22 cellular contexts compared by ENCODE assay signal in the genomic region with DNA sequence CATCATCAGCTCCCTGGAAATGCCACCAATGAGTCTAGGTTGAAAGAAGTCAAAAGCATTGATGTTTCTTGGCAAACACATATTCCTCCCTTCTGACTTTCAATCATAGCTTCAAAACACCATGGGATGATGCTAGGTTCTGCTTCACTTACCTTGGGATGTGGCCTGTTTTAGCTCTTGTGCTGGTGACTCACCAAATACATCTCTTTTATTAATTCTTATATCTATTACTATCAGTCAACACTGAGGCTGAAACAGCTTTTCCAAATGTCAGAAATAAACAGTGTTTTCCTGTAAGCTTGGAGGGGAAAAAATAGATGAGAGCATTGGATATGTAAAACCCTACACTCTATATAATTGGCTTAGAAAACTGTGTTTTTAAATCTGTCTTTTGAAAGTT.
A peak's percentile ranks its signal among the peaks of the same experiment; 100 is the strongest.
DNase-seq lines count a peak whose midpoint lies in the region; ATAC-seq, FAIRE-seq and TF ChIP-seq lines count a peak whose summit lies in the region.
"Had no signal": no experiment of that assay in that cellular context is flagged by ENCODE, and none has a peak within 500 bp of the region (broad histone marks: within the 10 kb centered on the region; RNA-seq: fewer than 3 reads in every experiment).

No MANE protein-coding gene starts in this region.

- no peaks in the 10 kb centered on the region for H3K36me3 ChIP-seq in adipocyte (ENCODE audit: control insufficient read depth, insufficient read depth, low read length, severe bottlenecking)
- H3K36me3 ChIP-seq in heart right ventricle = no peaks in the 10 kb centered on the region
- no peaks in the 10 kb centered on the region for H3K36me3 ChIP-seq in H7 (replicated peaks; ENCODE audit: control insufficient read depth, insufficient read depth, low read length)
- H3K36me3 ChIP-seq: Peyer's patch, SJCRH30 had no signal

- no peak overlapping the region for H3K4me3 ChIP-seq in adipocyte (ENCODE audit: low read length)
- H3K4me3 ChIP-seq in heart right ventricle = no peak overlapping the region
- H3K4me3 ChIP-seq in H7 (ENCODE audit: insufficient read depth, low read depth, low read length) = no peak overlapping the region
- H3K4me3 ChIP-seq: Peyer's patch, SJCRH30 had no signal

- ATAC-seq in heart right ventricle = no peak
- ATAC-seq: CD8-positive, alpha-beta T cell had no signal

- TF ChIP-seq CTCF in heart right ventricle (IDR thresholded peaks at IDR 0.05) = no peak

- intact Hi-C loops in heart right ventricle (cut with DNase I) = loop anchor here in 2 of 10 donors (10.0 kb wide), 1 partner anchor 448 kb away; no protein-coding TSS in a partner anchor

- H3K27me3 ChIP-seq in adipocyte (replicated peaks; ENCODE audit: control insufficient read depth, insufficient read depth, low read length) = no peaks in the 10 kb centered on the region
- H3K27me3 ChIP-seq in heart right ventricle = no peaks in the 10 kb centered on the region
- no peaks in the 10 kb centered on the region for H3K27me3 ChIP-seq in H7 (ENCODE audit: control insufficient read depth, insufficient read depth, low read length)
- H3K27me3 ChIP-seq: Peyer's patch, SJCRH30 had no signal

- H3K27ac ChIP-seq in heart right ventricle = no peak overlapping the region
- H3K27ac ChIP-seq: 22Rv1, Peyer's patch, SJCRH30 had no signal

- H3K4me1 ChIP-seq in adipocyte (ENCODE audit: control insufficient read depth, insufficient read depth, low read length) (peaks cover 53% of the 10 kb centered on the region), heart right ventricle (peaks cover 0 to 16% (median 0%) of the 10 kb centered on the region in 9 donors)
- H3K4me1 ChIP-seq: Peyer's patch had no signal

- TF ChIP-seq POLR2A in GM12891 (IDR thresholded peaks at IDR 0.05; ENCODE audit: low read depth, low read length) = no peak

- FAIRE-seq in GM12891 (lab: Jason Lieb, UNC) = no peak

- no peak overlapping the region for H3K9ac ChIP-seq in adipocyte (ENCODE audit: low read length)

- peak; percentile 17 for DNase-seq in DMS53 (lab: John Stamatoyannopoulos, UW)
- DNase-seq in DMS53 treated with DMSO at 0.1 percent for 48 hours (lab: John Stamatoyannopoulos, UW; ENCODE audit: unreplicated experiment) = no peak
- peak; percentile 17 for DNase-seq in adipocyte (ENCODE audit: low read depth)
- peak; percentile 38 for DNase-seq in iris pigment epithelial cell (ENCODE audit: low read depth)
- no peak for DNase-seq in GM12891 (ENCODE audit: insufficient read length, low spot score)
- no peak for DNase-seq in heart right ventricle
- DNase-seq in medulla oblongata (ENCODE audit: extremely low spot score) = no peak
- DNase-seq in H7 = no peak
- DNase-seq: C1 segment of cervical spinal cord; CD8-positive, alpha-beta T cell; GDM1; H9; Kasumi-1; MM.1S; NCI-H1092; NCI-H1436; NCI-H2029; NCI-H345; NCI-H526; Peyer's patch; SJCRH30 had no signal

- no peaks in the 10 kb centered on the region for H3K9me3 ChIP-seq in adipocyte (ENCODE audit: control insufficient read depth, low read length)
- no peaks in the 10 kb centered on the region for H3K9me3 ChIP-seq in heart right ventricle
- H3K9me3 ChIP-seq: Peyer's patch, SJCRH30 had no signal

TF ChIP-seq in GM12891, 5 proteins besides CTCF, POLR2A, EP300 and RAD21:
- TF ChIP-seq SPI1 (IDR thresholded peaks at IDR 0.05; ENCODE audit: low read depth, low read length) = no peak
- no peak for TF ChIP-seq PAX5 (IDR thresholded peaks at IDR 0.05; ENCODE audit: insufficient read depth, low read length, severe bottlenecking)
- no peak for TF ChIP-seq TAF1 (IDR thresholded peaks at IDR 0.05; ENCODE audit: low read depth, low read length)
- no peak for TF ChIP-seq POU2F2 (IDR thresholded peaks at IDR 0.05; ENCODE audit: low read depth, low read length)
- no peak for TF ChIP-seq POLR2AphosphoS5 (IDR thresholded peaks at IDR 0.05; ENCODE audit: low read depth, low read length)

Comparison
In these comparisons a context has a peak if more than half of its experiments do, and no peak if none do; other contexts are left out.
1. DNase-seq: peak in DMS53 (single experiment), adipocyte (single experiment) and iris pigment epithelial cell (single experiment); none in DMS53 treated with DMSO at 0.1 percent for 48 hours (single experiment), GM12891 (single experiment), heart right ventricle (0 of 2), medulla oblongata (single experiment) and H7 (single experiment).